Comparison of ENCODE assay signal across 3 cellular contexts in the genomic region with DNA sequence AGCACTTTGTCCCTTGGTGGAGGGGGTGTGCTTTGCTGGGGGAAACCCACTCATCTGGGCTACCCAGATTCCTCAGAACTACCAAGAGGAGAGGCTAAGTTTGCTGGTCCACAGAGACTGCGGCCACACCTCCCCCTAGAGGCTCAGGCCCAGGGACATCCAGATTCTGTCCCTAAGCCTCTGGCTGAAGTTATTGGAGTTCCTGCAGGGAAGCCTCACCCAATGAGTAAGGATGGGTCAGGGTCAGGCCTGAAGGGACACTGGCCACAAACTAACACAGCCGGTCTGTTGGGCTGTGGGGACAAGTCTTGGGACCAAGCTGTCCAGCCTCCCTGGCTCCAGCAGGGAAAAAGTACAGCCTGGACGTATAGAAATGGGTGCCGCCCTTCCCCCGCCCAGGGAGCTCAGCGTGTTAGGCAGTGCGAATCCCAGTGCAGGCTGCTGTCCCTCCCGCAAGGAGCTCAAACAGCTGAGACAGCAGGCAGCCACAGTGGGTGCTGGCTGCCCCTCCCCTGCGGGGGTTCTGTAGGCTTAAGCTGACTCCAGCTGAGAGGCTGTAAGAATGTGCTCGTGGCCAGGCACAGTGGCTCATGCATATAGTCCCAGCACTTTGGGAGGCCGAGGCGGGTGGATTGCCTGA.
TF ChIP-seq lines count a peak whose summit lies in the region.

No MANE protein-coding gene starts in this region.

TF ChIP-seq in HEK293, 187 proteins besides CTCF, POLR2A, EP300 and RAD21:
- peak; percentile 54 for TF ChIP-seq ZIC2 (tag by site-specific recombination; IDR thresholded peaks at IDR 0.05)
- TF ChIP-seq, protein P1, sequence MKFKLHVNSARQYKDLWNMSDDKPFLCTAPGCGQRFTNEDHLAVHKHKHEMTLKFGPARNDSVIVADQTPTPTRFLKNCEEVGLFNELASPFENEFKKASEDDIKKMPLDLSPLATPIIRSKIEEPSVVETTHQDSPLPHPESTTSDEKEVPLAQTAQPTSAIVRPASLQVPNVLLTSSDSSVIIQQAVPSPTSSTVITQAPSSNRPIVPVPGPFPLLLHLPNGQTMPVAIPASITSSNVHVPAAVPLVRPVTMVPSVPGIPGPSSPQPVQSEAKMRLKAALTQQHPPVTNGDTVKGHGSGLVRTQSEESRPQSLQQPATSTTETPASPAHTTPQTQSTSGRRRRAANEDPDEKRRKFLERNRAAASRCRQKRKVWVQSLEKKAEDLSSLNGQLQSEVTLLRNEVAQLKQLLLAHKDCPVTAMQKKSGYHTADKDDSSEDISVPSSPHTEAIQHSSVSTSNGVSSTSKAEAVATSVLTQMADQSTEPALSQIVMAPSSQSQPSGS (tag by site-specific recombination; IDR thresholded peaks at IDR 0.05; ENCODE audit: low read depth): no peak
TF ChIP-seq in HEK293: peak in this region for 1.

TF ChIP-seq in K562, 482 proteins besides CTCF, POLR2A, EP300 and RAD21:
- TF ChIP-seq KHSRP (IDR thresholded peaks at IDR 0.05) (no peak), CTBP1 (IDR thresholded peaks at IDR 0.05; ENCODE audit: borderline replicate concordance) (peak; percentile 72), SRF (CRISPR knock-in tag; IDR thresholded peaks at IDR 0.05) (peak in 1 of 2 experiments; percentile 15; a peak in 1 of 4 replicates), NR2C2 (CRISPR knock-in tag; IDR thresholded peaks at IDR 0.05) (no peak), NR2C2 (tag; IDR thresholded peaks at IDR 0.05) (0 out of 2 replicates have a peak, but pooled peaks have one; percentile 12), MAZ (CRISPR knock-in tag; conservative IDR thresholded peaks at IDR 0.05 in 1 of 2, IDR thresholded peaks at IDR 0.05 in 1 of 2) (peak in 1 of 2 experiments; percentile 39; a peak in 1 of 4 replicates), ZNF41 (CRISPR knock-in tag; conservative IDR thresholded peaks at IDR 0.05) (no peak)
- TF ChIP-seq, protein P2, sequence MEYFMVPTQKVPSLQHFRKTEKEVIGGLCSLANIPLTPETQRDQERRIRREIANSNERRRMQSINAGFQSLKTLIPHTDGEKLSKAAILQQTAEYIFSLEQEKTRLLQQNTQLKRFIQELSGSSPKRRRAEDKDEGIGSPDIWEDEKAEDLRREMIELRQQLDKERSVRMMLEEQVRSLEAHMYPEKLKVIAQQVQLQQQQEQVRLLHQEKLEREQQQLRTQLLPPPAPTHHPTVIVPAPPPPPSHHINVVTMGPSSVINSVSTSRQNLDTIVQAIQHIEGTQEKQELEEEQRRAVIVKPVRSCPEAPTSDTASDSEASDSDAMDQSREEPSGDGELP (CRISPR knock-in tag; IDR thresholded peaks at IDR 0.05; ENCODE audit: borderline replicate concordance): peak; percentile 71; the same call in 1 of the 2 replicates
- TF ChIP-seq, protein P3, sequence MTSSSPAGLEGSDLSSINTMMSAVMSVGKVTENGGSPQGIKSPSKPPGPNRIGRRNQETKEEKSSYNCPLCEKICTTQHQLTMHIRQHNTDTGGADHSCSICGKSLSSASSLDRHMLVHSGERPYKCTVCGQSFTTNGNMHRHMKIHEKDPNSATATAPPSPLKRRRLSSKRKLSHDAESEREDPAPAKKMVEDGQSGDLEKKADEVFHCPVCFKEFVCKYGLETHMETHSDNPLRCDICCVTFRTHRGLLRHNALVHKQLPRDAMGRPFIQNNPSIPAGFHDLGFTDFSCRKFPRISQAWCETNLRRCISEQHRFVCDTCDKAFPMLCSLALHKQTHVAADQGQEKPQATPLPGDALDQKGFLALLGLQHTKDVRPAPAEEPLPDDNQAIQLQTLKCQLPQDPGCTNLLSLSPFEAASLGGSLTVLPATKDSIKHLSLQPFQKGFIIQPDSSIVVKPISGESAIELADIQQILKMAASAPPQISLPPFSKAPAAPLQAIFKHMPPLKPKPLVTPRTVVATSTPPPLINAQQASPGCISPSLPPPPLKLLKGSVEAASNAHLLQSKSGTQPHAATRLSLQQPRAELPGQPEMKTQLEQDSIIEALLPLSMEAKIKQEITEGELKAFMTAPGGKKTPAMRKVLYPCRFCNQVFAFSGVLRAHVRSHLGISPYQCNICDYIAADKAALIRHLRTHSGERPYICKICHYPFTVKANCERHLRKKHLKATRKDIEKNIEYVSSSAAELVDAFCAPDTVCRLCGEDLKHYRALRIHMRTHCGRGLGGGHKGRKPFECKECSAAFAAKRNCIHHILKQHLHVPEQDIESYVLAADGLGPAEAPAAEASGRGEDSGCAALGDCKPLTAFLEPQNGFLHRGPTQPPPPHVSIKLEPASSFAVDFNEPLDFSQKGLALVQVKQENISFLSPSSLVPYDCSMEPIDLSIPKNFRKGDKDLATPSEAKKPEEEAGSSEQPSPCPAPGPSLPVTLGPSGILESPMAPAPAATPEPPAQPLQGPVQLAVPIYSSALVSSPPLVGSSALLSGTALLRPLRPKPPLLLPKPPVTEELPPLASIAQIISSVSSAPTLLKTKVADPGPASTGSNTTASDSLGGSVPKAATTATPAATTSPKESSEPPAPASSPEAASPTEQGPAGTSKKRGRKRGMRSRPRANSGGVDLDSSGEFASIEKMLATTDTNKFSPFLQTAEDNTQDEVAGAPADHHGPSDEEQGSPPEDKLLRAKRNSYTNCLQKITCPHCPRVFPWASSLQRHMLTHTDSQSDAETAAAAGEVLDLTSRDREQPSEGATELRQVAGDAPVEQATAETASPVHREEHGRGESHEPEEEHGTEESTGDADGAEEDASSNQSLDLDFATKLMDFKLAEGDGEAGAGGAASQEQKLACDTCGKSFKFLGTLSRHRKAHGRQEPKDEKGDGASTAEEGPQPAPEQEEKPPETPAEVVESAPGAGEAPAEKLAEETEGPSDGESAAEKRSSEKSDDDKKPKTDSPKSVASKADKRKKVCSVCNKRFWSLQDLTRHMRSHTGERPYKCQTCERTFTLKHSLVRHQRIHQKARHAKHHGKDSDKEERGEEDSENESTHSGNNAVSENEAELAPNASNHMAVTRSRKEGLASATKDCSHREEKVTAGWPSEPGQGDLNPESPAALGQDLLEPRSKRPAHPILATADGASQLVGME (CRISPR knock-in tag; IDR thresholded peaks at IDR 0.05): 0 out of 2 replicates have a peak, but pooled peaks have one; percentile 6
TF ChIP-seq in K562: peak in this region for 6.

TF ChIP-seq in HepG2, 621 proteins besides CTCF, POLR2A, EP300 and RAD21:
- TF ChIP-seq, protein P4, sequence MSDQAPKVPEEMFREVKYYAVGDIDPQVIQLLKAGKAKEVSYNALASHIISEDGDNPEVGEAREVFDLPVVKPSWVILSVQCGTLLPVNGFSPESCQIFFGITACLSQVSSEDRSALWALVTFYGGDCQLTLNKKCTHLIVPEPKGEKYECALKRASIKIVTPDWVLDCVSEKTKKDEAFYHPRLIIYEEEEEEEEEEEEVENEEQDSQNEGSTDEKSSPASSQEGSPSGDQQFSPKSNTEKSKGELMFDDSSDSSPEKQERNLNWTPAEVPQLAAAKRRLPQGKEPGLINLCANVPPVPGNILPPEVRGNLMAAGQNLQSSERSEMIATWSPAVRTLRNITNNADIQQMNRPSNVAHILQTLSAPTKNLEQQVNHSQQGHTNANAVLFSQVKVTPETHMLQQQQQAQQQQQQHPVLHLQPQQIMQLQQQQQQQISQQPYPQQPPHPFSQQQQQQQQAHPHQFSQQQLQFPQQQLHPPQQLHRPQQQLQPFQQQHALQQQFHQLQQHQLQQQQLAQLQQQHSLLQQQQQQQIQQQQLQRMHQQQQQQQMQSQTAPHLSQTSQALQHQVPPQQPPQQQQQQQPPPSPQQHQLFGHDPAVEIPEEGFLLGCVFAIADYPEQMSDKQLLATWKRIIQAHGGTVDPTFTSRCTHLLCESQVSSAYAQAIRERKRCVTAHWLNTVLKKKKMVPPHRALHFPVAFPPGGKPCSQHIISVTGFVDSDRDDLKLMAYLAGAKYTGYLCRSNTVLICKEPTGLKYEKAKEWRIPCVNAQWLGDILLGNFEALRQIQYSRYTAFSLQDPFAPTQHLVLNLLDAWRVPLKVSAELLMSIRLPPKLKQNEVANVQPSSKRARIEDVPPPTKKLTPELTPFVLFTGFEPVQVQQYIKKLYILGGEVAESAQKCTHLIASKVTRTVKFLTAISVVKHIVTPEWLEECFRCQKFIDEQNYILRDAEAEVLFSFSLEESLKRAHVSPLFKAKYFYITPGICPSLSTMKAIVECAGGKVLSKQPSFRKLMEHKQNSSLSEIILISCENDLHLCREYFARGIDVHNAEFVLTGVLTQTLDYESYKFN (CRISPR knock-in tag; conservative IDR thresholded peaks at IDR 0.05): no peak
- TF ChIP-seq MEF2D (CRISPR knock-in tag; IDR thresholded peaks at IDR 0.05) (no peak), ZNF20 (CRISPR knock-in tag; IDR thresholded peaks at IDR 0.05) (no peak), MLLT10 (CRISPR knock-in tag; IDR thresholded peaks at IDR 0.05) (no peak), DR1 (CRISPR knock-in tag; IDR thresholded peaks at IDR 0.05) (no peak), STAG1 (CRISPR knock-in tag; IDR thresholded peaks at IDR 0.05) (peak; percentile 18; the same call in 1 of the 2 replicates)
- TF ChIP-seq, protein P5, sequence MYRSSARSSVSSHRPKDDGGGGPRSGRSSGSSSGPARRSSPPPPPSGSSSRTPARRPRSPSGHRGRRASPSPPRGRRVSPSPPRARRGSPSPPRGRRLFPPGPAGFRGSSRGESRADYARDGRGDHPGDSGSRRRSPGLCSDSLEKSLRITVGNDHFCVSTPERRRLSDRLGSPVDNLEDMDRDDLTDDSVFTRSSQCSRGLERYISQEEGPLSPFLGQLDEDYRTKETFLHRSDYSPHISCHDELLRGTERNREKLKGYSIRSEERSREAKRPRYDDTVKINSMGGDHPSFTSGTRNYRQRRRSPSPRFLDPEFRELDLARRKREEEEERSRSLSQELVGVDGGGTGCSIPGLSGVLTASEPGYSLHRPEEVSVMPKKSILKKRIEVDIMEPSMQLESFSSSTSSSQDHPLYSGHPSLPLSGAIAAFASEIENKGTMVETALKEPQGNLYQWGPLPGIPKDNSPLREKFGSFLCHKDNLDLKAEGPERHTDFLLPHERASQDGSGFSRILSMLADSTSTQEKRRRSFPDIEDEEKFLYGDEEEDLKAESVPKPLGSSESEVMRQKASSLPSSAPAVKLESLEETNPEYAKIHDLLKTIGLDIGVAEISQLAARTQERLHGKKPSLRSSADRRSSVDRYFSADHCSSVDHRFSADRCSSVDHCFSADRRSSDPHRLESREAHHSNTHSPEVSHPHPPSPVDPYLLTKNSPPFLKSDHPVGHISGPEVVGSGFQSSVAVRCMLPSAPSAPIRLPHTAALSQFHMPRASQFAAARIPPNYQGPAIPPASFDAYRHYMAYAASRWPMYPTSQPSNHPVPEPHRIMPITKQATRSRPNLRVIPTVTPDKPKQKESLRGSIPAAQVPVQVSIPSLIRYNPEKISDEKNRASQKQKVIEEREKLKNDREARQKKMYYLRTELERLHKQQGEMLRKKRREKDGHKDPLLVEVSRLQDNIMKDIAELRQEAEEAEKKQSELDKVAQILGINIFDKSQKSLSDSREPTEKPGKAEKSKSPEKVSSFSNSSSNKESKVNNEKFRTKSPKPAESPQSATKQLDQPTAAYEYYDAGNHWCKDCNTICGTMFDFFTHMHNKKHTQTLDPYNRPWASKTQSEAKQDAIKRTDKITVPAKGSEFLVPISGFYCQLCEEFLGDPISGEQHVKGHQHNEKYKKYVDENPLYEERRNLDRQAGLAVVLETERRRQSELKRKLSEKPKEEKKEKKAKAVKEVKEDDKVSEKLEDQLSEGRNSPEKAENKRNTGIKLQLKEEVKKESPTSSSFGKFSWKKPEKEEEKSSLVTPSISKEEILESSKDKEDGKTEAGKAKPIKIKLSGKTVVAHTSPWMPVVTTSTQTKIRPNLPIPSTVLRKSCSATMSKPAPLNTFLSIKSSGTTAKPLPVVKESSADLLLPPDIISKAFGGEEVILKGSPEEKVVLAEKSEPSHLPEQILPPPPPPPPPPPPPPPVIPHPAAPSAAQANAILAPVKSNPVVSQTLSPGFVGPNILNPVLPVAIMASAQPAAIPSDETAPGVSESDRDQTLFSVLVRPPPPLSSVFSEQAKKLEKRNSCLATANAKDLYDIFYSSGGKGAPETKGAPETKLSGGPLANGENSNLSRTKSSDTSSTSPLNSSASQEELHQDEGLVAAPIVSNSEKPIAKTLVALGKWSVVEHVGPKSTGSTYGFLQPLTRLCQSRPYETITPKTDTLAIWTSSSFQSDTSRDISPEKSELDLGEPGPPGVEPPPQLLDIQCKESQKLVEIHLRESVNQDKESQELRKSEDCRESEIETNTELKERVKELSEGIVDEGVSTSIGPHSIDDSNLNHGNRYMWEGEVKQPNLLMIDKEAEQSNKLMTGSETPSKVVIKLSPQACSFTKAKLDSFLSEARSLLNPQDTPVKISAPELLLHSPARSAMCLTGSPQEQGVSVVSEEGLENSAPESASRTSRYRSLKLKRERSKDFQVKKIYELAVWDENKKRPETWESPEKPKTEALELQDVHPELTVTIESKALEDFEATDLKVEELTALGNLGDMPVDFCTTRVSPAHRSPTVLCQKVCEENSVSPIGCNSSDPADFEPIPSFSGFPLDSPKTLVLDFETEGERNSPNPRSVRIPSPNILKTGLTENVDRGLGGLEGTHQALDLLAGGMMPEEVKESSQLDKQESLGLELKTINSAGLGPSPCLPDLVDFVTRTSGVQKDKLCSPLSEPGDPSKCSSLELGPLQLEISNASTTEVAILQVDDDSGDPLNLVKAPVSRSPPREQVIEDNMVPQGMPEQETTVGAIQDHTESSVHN (CRISPR knock-in tag; IDR thresholded peaks at IDR 0.05): no peak
- TF ChIP-seq, protein P6, sequence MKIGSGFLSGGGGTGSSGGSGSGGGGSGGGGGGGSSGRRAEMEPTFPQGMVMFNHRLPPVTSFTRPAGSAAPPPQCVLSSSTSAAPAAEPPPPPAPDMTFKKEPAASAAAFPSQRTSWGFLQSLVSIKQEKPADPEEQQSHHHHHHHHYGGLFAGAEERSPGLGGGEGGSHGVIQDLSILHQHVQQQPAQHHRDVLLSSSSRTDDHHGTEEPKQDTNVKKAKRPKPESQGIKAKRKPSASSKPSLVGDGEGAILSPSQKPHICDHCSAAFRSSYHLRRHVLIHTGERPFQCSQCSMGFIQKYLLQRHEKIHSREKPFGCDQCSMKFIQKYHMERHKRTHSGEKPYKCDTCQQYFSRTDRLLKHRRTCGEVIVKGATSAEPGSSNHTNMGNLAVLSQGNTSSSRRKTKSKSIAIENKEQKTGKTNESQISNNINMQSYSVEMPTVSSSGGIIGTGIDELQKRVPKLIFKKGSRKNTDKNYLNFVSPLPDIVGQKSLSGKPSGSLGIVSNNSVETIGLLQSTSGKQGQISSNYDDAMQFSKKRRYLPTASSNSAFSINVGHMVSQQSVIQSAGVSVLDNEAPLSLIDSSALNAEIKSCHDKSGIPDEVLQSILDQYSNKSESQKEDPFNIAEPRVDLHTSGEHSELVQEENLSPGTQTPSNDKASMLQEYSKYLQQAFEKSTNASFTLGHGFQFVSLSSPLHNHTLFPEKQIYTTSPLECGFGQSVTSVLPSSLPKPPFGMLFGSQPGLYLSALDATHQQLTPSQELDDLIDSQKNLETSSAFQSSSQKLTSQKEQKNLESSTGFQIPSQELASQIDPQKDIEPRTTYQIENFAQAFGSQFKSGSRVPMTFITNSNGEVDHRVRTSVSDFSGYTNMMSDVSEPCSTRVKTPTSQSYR (CRISPR knock-in tag; IDR thresholded peaks at IDR 0.05; ENCODE audit: borderline replicate concordance): peak; percentile 35; the same call in 1 of the 2 replicates
